8 cellular contexts compared by ENCODE assay signal in genomic region chr17:30104575-30105339, GRCh38. TPM values are rescaled to one million over a fixed set of nuclear protein-coding genes. Genes with fewer than 3 reads are reported as not detected.
A peak's percentile ranks its signal among the peaks of the same experiment; 100 is the strongest.
DNase-seq lines count a peak whose midpoint lies in the region; ATAC-seq, FAIRE-seq and TF ChIP-seq lines count a peak whose summit lies in the region.

No MANE protein-coding gene starts in this region.

- CTCF ChIA-PET in activated B cell treated with CpG ODN at 0.5 μM for 24 hours (lab: Charles Lee) = interaction anchor here (0.6 to 5.2 kb wide), 32 partner anchors 9 to 1342 kb away, joined by 3 to 172 read pairs (median 4); partner anchors contain the start of genes BLMH, NSRP1, SLC6A4 and TMIGD1

- TF ChIP-seq CTCF in D721Med (IDR thresholded peaks at IDR 0.05; ENCODE audit: insufficient read depth, missing control alignments) = peak; percentile 99
- peak; percentile 65 for TF ChIP-seq CTCF in activated B cell treated with CpG ODN at 0.5 μM for 24 hours (IDR thresholded peaks at IDR 0.05)

- H3K27ac Mint-ChIP-seq in activated B cell treated with CpG ODN at 0.5 μM for 24 hours = peak overlapping the region; percentile 37

- H3K9me3 Mint-ChIP-seq in activated B cell treated with CpG ODN at 0.5 μM for 24 hours = no peaks in the 10 kb centered on the region

- peaks cover 10% of the 10 kb centered on the region for H3K4me1 Mint-ChIP-seq in activated B cell treated with CpG ODN at 0.5 μM for 24 hours

- POLR2A ChIA-PET in activated B cell treated with CpG ODN at 0.5 μM for 24 hours (lab: Charles Lee) = interaction anchor here (0.6 to 1.3 kb wide), 6 partner anchors 10 to 742 kb away, joined by 3 to 7 read pairs (median 5); partner anchors contain the start of gene NSRP1

- DNase-seq in D721Med (ENCODE audit: insufficient read length, low spot score) (peak; percentile 34), NCI-H226 (peak; percentile 38), activated B cell treated with CpG ODN at 0.5 μM for 24 hours (peak; percentile 37), cerebellar cortex (ENCODE audit: low spot score) (peak; percentile 88), islet precursor cell (peak; percentile 96)
- DNase-seq in stimulated activated CD4-positive, alpha-beta T cell treated with anti-CD3 and anti-CD28 coated beads, Interleukin-12 subunit alpha, Interleukin-12 subunit beta, amount 100 ng/mL, for 48 hours (ENCODE audit: low read depth in 2 of 3, low spot score in 1 of 3) = peak; percentile 54 to 72 (median 60)

- H3K4me3 Mint-ChIP-seq in activated B cell treated with CpG ODN at 0.5 μM for 24 hours = peak overlapping the region; percentile 86

- H3K36me3 Mint-ChIP-seq in activated B cell treated with CpG ODN at 0.5 μM for 24 hours (ENCODE audit: low read depth) = no peaks in the 10 kb centered on the region

- peaks cover 5% of the 10 kb centered on the region for H3K27me3 Mint-ChIP-seq in activated B cell treated with CpG ODN at 0.5 μM for 24 hours

- intact Hi-C loops in activated B cell treated with CpG ODN at 0.5 μM for 24 hours (cut with micrococcal nuclease) = loop anchor here (1.0 to 10.0 kb wide), 5 partner anchors 21 to 370 kb away; partner anchors contain the start of genes GOSR1 and SLC6A4

- ATAC-seq in HG02678 (IDR thresholded peaks at IDR 0.05; ENCODE audit: unreplicated experiment) = peak; percentile 72
- ATAC-seq in activated B cell treated with CpG ODN at 0.5 μM for 24 hours (ENCODE audit: low read depth) = peak; percentile 95
- no peak for ATAC-seq in GM21737 (IDR thresholded peaks at IDR 0.05; ENCODE audit: unreplicated experiment)

- FAIRE-seq in D721Med (lab: Jason Lieb, UNC) = peak; percentile 94

RNA-seq across cellular contexts. Expression of gene NSRP1, which starts 11.9 kb away (rescaled TPM):
- 35.3 and 44.2 TPM in 2 replicates for total RNA-seq in activated B cell treated with CpG ODN at 0.5 μM for 24 hours

Comparison
In these comparisons a context has a peak if more than half of its experiments do, and no peak if none do; other contexts are left out.
1. DNase-seq: peak in every context shown above with its lines; median percentile 96 in islet precursor cell; 88 in cerebellar cortex; 60 in stimulated activated CD4-positive, alpha-beta T cell treated with anti-CD3 and anti-CD28 coated beads, Interleukin-12 subunit alpha, Interleukin-12 subunit beta, amount 100 ng/mL, for 48 hours; 38 in NCI-H226; 37 in activated B cell treated with CpG ODN at 0.5 μM for 24 hours; 34 in D721Med.